ENCODE assay signal across 11 cellular contexts in genomic region chr1:1619917-1620361, GRCh38. TPM values are rescaled to one million over a fixed set of nuclear protein-coding genes. Genes with fewer than 3 reads are reported as not detected.
DNase-seq lines count a peak whose midpoint lies in the region; ATAC-seq and TF ChIP-seq lines count a peak whose summit lies in the region.
"Had no signal": no experiment of that assay in that cellular context is flagged by ENCODE, and none has a peak within 500 bp of the region (broad histone marks: within the 10 kb centered on the region; RNA-seq: fewer than 3 reads in every experiment).

No MANE protein-coding gene starts in this region.

- H3K9me3 Mint-ChIP-seq in activated naive CD4-positive, alpha-beta T cell treated with anti-CD3 and anti-CD28 coated beads, Interleukin-2, amount 50 U/mL, for 72 hours: no peaks in the 10 kb centered on the region
- H3K9me3 Mint-ChIP-seq: effector memory CD8-positive, alpha-beta T cell had no signal

- TF ChIP-seq POLR2A in erythroblast (IDR thresholded peaks at IDR 0.05; ENCODE audit: low read length): no peak

- DNase-seq in HL-60 (ENCODE audit: low read depth in 1 of 2, low spot score in 1 of 2) (peak in 1 of 2 experiments; percentile 31), erythroblast (lab: John Stamatoyannopoulos, UW) (peak; percentile 26 to 37)
- no peak for DNase-seq in activated naive CD4-positive, alpha-beta T cell treated with anti-CD3 and anti-CD28 coated beads, Interleukin-2, amount 50 U/mL, for 72 hours (ENCODE audit: low spot score in 2 of 2)
- DNase-seq: activated CD8-positive, alpha-beta memory T cell treated with anti-CD3 and anti-CD28 coated beads, Interleukin-2, amount 50 U/mL, for 4 hours; effector memory CD8-positive, alpha-beta T cell; NCI-H1105 treated with DMSO at 0.1 percent for 48 hours had no signal

- no peaks in the 10 kb centered on the region for H3K27me3 ChIP-seq in HL-60 (ENCODE audit: insufficient read depth, poor library complexity, severe bottlenecking)
- H3K27me3 ChIP-seq: upper lobe of left lung had no signal

- TF ChIP-seq CTCF in 22Rv1 (IDR thresholded peaks at IDR 0.05) (peak; percentile 27; the same call in 1 of the 2 replicates), HL-60 (IDR thresholded peaks at IDR 0.05; ENCODE audit: insufficient read depth, low read length) (peak; percentile 48)

- no peak for ATAC-seq in HG03571 (IDR thresholded peaks at IDR 0.05; ENCODE audit: unreplicated experiment)
- no peak for ATAC-seq in activated naive CD4-positive, alpha-beta T cell treated with anti-CD3 and anti-CD28 coated beads, Interleukin-2, amount 50 U/mL, for 72 hours
- no peak for ATAC-seq in GM19463 (IDR thresholded peaks at IDR 0.05; ENCODE audit: unreplicated experiment)
- ATAC-seq: effector memory CD8-positive, alpha-beta T cell had no signal

- no peak overlapping the region for H3K27ac Mint-ChIP-seq in activated naive CD4-positive, alpha-beta T cell treated with anti-CD3 and anti-CD28 coated beads, Interleukin-2, amount 50 U/mL, for 72 hours
- H3K27ac Mint-ChIP-seq: effector memory CD8-positive, alpha-beta T cell had no signal

- peaks cover 0 to 1% of the 10 kb centered on the region in 2 donors for H3K36me3 Mint-ChIP-seq in activated naive CD4-positive, alpha-beta T cell treated with anti-CD3 and anti-CD28 coated beads, Interleukin-2, amount 50 U/mL, for 72 hours

- H3K4me3 ChIP-seq in HL-60 (replicated peaks; ENCODE audit: insufficient read depth, low read length): no peak overlapping the region
- H3K4me3 ChIP-seq: upper lobe of left lung had no signal

- no peak overlapping the region for H3K27ac ChIP-seq in 22Rv1
- no peak overlapping the region for H3K27ac ChIP-seq in HL-60 (replicated peaks)
- H3K27ac ChIP-seq: C4-2B, upper lobe of left lung had no signal

RNA-seq across cellular contexts. Expression of gene MIB2, which starts 4.6 kb away (rescaled TPM):
- 10 to 100 TPM; 36.7 to 49.8 TPM for total RNA-seq in activated naive CD4-positive, alpha-beta T cell treated with anti-CD3 and anti-CD28 coated beads, Interleukin-2, amount 50 U/mL, for 72 hours

RNA-seq across cellular contexts. Expression of gene MMP23B, which starts 12.0 kb away (rescaled TPM):
- total RNA-seq in activated naive CD4-positive, alpha-beta T cell treated with anti-CD3 and anti-CD28 coated beads, Interleukin-2, amount 50 U/mL, for 72 hours: 1 to 10 TPM; 1.6 to 2.7 TPM

RNA-seq across cellular contexts. Expression of gene FNDC10, which starts 20.0 kb away (rescaled TPM):
- 1 to 10 TPM in 1 of 2 donors, under 1 TPM in 1; 0.18 to 2.9 TPM for total RNA-seq in activated naive CD4-positive, alpha-beta T cell treated with anti-CD3 and anti-CD28 coated beads, Interleukin-2, amount 50 U/mL, for 72 hours

RNA-seq across cellular contexts. Expression of gene CDK11B, which starts 38.9 kb away (rescaled TPM):
- total RNA-seq in activated naive CD4-positive, alpha-beta T cell treated with anti-CD3 and anti-CD28 coated beads, Interleukin-2, amount 50 U/mL, for 72 hours: 10 to 100 TPM; 32.7 to 41.0 TPM

RNA-seq across cellular contexts. Expression of gene SSU72, which starts 45.3 kb away (rescaled TPM):
- total RNA-seq in activated naive CD4-positive, alpha-beta T cell treated with anti-CD3 and anti-CD28 coated beads, Interleukin-2, amount 50 U/mL, for 72 hours: 100 to 1,000 TPM in 1 of 2 donors, 10 to 100 TPM in 1; 82.9 to 121 TPM

Comparison
In these comparisons a context has a peak if more than half of its experiments do, and no peak if none do; other contexts are left out.
1. DNase-seq: peak in erythroblast (2 of 2); none in activated naive CD4-positive, alpha-beta T cell treated with anti-CD3 and anti-CD28 coated beads, Interleukin-2, amount 50 U/mL, for 72 hours (0 of 2).